8 cellular contexts compared by ENCODE assay signal in genomic region chr15:98549003-98549402, GRCh38.
A peak's percentile ranks its signal among the peaks of the same experiment; 100 is the strongest.
DNase-seq lines count a peak whose midpoint lies in the region; ATAC-seq and TF ChIP-seq lines count a peak whose summit lies in the region.

No MANE protein-coding gene starts in this region.

- H3K4me1 ChIP-seq in iPS-18a (ENCODE audit: control insufficient read depth, low read depth, low read length) = peaks cover 11% of the 10 kb centered on the region
- H3K4me1 ChIP-seq in skeletal muscle satellite cell (ENCODE audit: control insufficient read depth, insufficient read depth, low read length) = peaks cover 4% of the 10 kb centered on the region

- H3K4me1 Mint-ChIP-seq in activated naive CD8-positive, alpha-beta T cell treated with anti-CD3 and anti-CD28 coated beads for 36 hours = peaks cover 13% of the 10 kb centered on the region

- DNase-seq in HFF-Myc (ENCODE audit: extremely low read depth, low read depth) (no peak), KBM-7 (no peak), NCI-H526 treated with DMSO at 0.1 percent for 48 hours (lab: John Stamatoyannopoulos, UW) (no peak)
- DNase-seq in activated naive CD8-positive, alpha-beta T cell treated with anti-CD3 and anti-CD28 coated beads for 36 hours = no peak

- no peak overlapping the region for H3K9ac ChIP-seq in iPS-18a (ENCODE audit: low read length)
- H3K9ac ChIP-seq in skeletal muscle satellite cell (ENCODE audit: low read depth, low read length) = peak overlapping the region; percentile 73

- H3K4me3 Mint-ChIP-seq in activated naive CD8-positive, alpha-beta T cell treated with anti-CD3 and anti-CD28 coated beads for 36 hours = peak overlapping the region; percentile 85

- H3K4me2 ChIP-seq in skeletal muscle satellite cell (ENCODE audit: low read length) = peak overlapping the region; percentile 90

- peaks cover 49% of the 10 kb centered on the region for H3K27me3 Mint-ChIP-seq in activated naive CD8-positive, alpha-beta T cell treated with anti-CD3 and anti-CD28 coated beads for 36 hours

- H3K36me3 ChIP-seq in iPS-18a (ENCODE audit: control insufficient read depth, low read depth, low read length) (no peaks in the 10 kb centered on the region), skeletal muscle satellite cell (ENCODE audit: insufficient read depth, low read length) (no peaks in the 10 kb centered on the region)

- ATAC-seq in GM18907 (IDR thresholded peaks at IDR 0.05; ENCODE audit: unreplicated experiment) (no peak), GM21515 (IDR thresholded peaks at IDR 0.05; ENCODE audit: unreplicated experiment) (no peak)

- no peak overlapping the region for H3K27ac Mint-ChIP-seq in activated naive CD8-positive, alpha-beta T cell treated with anti-CD3 and anti-CD28 coated beads for 36 hours

- H3K4me3 ChIP-seq in HFF-Myc (replicated peaks; ENCODE audit: low read depth, low read length) (peak overlapping the region; percentile 50), iPS-18a (ENCODE audit: low read length) (peak overlapping the region; percentile 65), skeletal muscle satellite cell (ENCODE audit: low read length) (peak overlapping the region; percentile 76)

- H3K27me3 ChIP-seq in iPS-18a (ENCODE audit: control insufficient read depth, insufficient read depth, low read length) (peaks cover 33% of the 10 kb centered on the region), skeletal muscle satellite cell (ENCODE audit: control insufficient read depth, insufficient read depth, low read length) (no peaks in the 10 kb centered on the region)

- H3K36me3 Mint-ChIP-seq in activated naive CD8-positive, alpha-beta T cell treated with anti-CD3 and anti-CD28 coated beads for 36 hours = no peaks in the 10 kb centered on the region

- H3K9me3 ChIP-seq in iPS-18a (ENCODE audit: control insufficient read depth, low read depth, low read length) = no peaks in the 10 kb centered on the region
- H3K9me3 ChIP-seq in skeletal muscle satellite cell (replicated peaks; ENCODE audit: low read length) = no peaks in the 10 kb centered on the region

- in situ Hi-C loops in KBM-7 (cut with MboI; ENCODE audit: low pct_unique_long_range_greater_than_20kb, low sequenced_read_pairs) = no loop called here

- H3K27ac ChIP-seq in iPS-18a (ENCODE audit: low read length) = no peak overlapping the region

- H3K9me3 Mint-ChIP-seq in activated naive CD8-positive, alpha-beta T cell treated with anti-CD3 and anti-CD28 coated beads for 36 hours = peaks cover 3% of the 10 kb centered on the region

- no peak for TF ChIP-seq CTCF in HFF-Myc (IDR thresholded peaks at IDR 0.05; ENCODE audit: low read depth, low read length, missing control alignments)
